ENCODE assay signal across 14 cellular contexts in genomic region chr20:17885544-17885943, GRCh38.
DNase-seq lines count a peak whose midpoint lies in the region; ATAC-seq and TF ChIP-seq lines count a peak whose summit lies in the region.
"Had no signal": no experiment of that assay in that cellular context is flagged by ENCODE, and none has a peak within 500 bp of the region (broad histone marks: within the 10 kb centered on the region; RNA-seq: fewer than 3 reads in every experiment).

No MANE protein-coding gene starts in this region.

- no peak overlapping the region for H2BK120ac ChIP-seq in mesendoderm (ENCODE audit: low read depth, low read length)

- peaks cover 22% of the 10 kb centered on the region for H3K4me1 ChIP-seq in BLaER1
- H3K4me1 ChIP-seq in mucosa of descending colon (ENCODE audit: low read depth) = peaks cover 10% of the 10 kb centered on the region
- H3K4me1 ChIP-seq in mesendoderm (ENCODE audit: control insufficient read depth, low read depth, low read length) = no peaks in the 10 kb centered on the region

- peak; percentile 32 for ATAC-seq in mucosa of descending colon
- ATAC-seq in esophagus mucosa = no peak
- ATAC-seq: activated CD4-positive, alpha-beta T cell treated with anti-CD3 and anti-CD28 coated beads for 36 hours; Panc1 had no signal

- H2BK5ac ChIP-seq in mesendoderm (ENCODE audit: low read length) = no peak overlapping the region

- TF ChIP-seq CTCF in mucosa of descending colon (IDR thresholded peaks at IDR 0.05) = no peak

- H3K4me3 ChIP-seq in BLaER1 (no peak overlapping the region), mucosa of descending colon (no peak overlapping the region), mesendoderm (ENCODE audit: low read length) (no peak overlapping the region)

- H3K4ac ChIP-seq in mesendoderm (ENCODE audit: low read depth, low read length) = no peak overlapping the region

- DNase-seq in OCI-M1 (lab: John Stamatoyannopoulos, UW) = peak; percentile 43
- peak; percentile 42 for DNase-seq in foreskin melanocyte
- peak in 1 of 3 donors; percentile 69 for DNase-seq in mucosa of descending colon
- DNase-seq in NCI-H1105 (lab: John Stamatoyannopoulos, UW) = no peak
- DNase-seq in iPS-NIHi7 (ENCODE audit: extremely low spot score) = no peak
- DNase-seq in mesendoderm = no peak
- DNase-seq: activated CD4-positive, alpha-beta T cell treated with anti-CD3 and anti-CD28 coated beads for 36 hours; DMS79; NCI-H1694; NCI-H524 treated with DMSO at 0.1 percent for 48 hours; occipital lobe had no signal

- peaks cover 17% of the 10 kb centered on the region for H3K9me3 ChIP-seq in BLaER1
- H3K9me3 ChIP-seq in mucosa of descending colon = peaks cover 11% of the 10 kb centered on the region

- H4K5ac ChIP-seq in mesendoderm (ENCODE audit: low read length) = no peak overlapping the region

- H3K27me3 ChIP-seq in BLaER1 (no peaks in the 10 kb centered on the region), mesendoderm (ENCODE audit: insufficient read depth, low read length, poor library complexity) (no peaks in the 10 kb centered on the region)

- H2BK15ac ChIP-seq in mesendoderm (replicated peaks; ENCODE audit: low read depth) = no peak overlapping the region

- H3K18ac ChIP-seq in mesendoderm (ENCODE audit: low read length) = no peak overlapping the region

- intact Hi-C loops in mucosa of descending colon (cut with DNase I, micrococcal nuclease) = loop anchor here in 1 of 2 donors (5.0 kb wide), 1 partner anchor 203 kb away; the partner anchor contains the start of gene RRBP1

- H3K56ac ChIP-seq in mesendoderm (ENCODE audit: low read length) = no peak overlapping the region

- H3K4me2 ChIP-seq in BLaER1 (peak overlapping the region; percentile 42), mesendoderm (ENCODE audit: low read length) (no peak overlapping the region)

- no peak overlapping the region for H2AK5ac ChIP-seq in mesendoderm (ENCODE audit: low read length)

- WGBS in mesendoderm (ENCODE audit: extremely low coverage, insufficient coverage, low lambda C conversion rate) = no CpG with 5 or more reads among the region's 4 CpGs

- no peak overlapping the region for H3K23ac ChIP-seq in mesendoderm (ENCODE audit: low read length)

- H4K20me1 ChIP-seq in BLaER1 = no peaks in the 10 kb centered on the region

- H3K79me1 ChIP-seq in mesendoderm (ENCODE audit: low read length) = no peaks in the 10 kb centered on the region

- no peak overlapping the region for H3K9ac ChIP-seq in BLaER1
- H3K9ac ChIP-seq in mesendoderm (ENCODE audit: low read length) = no peak overlapping the region

- no peaks in the 10 kb centered on the region for H3K79me2 ChIP-seq in mesendoderm (ENCODE audit: control insufficient read depth, insufficient read depth, low read length)

- H3K36me3 ChIP-seq in BLaER1 = no peaks in the 10 kb centered on the region
- H3K36me3 ChIP-seq in mucosa of descending colon (ENCODE audit: low read depth) = no peaks in the 10 kb centered on the region
- H3K36me3 ChIP-seq in mesendoderm (ENCODE audit: control insufficient read depth, insufficient read depth, low read length) = no peaks in the 10 kb centered on the region

- H3K27ac ChIP-seq in BLaER1 (no peak overlapping the region), mesendoderm (ENCODE audit: low read depth, low read length) (no peak overlapping the region)

- H4K8ac ChIP-seq in mesendoderm (ENCODE audit: low read depth, low read length) = no peak overlapping the region

Comparison
In these comparisons a context has a peak if more than half of its experiments do, and no peak if none do; other contexts are left out.
1. DNase-seq: peak in OCI-M1 (single experiment) and foreskin melanocyte (single experiment); none in NCI-H1105 (single experiment), iPS-NIHi7 (single experiment) and mesendoderm (single experiment).